ENCODE assay signal across 24 cellular contexts in genomic region chr7:46201966-46202365, GRCh38.
"Had no signal": no experiment of that assay in that cellular context is flagged by ENCODE, and none has a peak within 500 bp of the region (broad histone marks: within the 10 kb centered on the region; RNA-seq: fewer than 3 reads in every experiment).

No MANE protein-coding gene starts in this region.

- H3K79me2 ChIP-seq: hepatocyte had no signal

- H3K9me3 ChIP-seq: esophagus muscularis mucosa, heart left ventricle, lower lobe of right lung, prostate gland, sigmoid colon, spleen, thoracic aorta, tibial nerve, upper lobe of left lung had no signal

- DNase-seq: cortex of kidney; heart left ventricle; kidney; left colon; left ventricle myocardium superior; lower lobe of right lung; naive thymus-derived CD8-positive, alpha-beta T cell; nephron progenitor cell; nucleus accumbens; right cardiac atrium; sigmoid colon; spleen; stimulated activated CD4-positive, alpha-beta T cell treated with anti-CD3 and anti-CD28 coated beads, Interleukin-2, amount 100 ng/mL, for 48 hours; stimulated activated naive B cell treated with anti-CD40 and anti-IgM and Interleukin-4, amounts not matched to agents 10 μg/mL and 1 μg/mL and 100 μg/mL, for 72 hours; upper lobe of left lung had no signal

- H3K4me2 ChIP-seq: hepatocyte had no signal

- H3K4me1 ChIP-seq: esophagus muscularis mucosa, lower lobe of right lung, prostate gland, sigmoid colon, spleen, tibial nerve, upper lobe of left lung had no signal

- H3K27ac ChIP-seq: epithelial cell of prostate, esophagus muscularis mucosa, heart left ventricle, hepatocyte, lower lobe of right lung, prostate gland, sigmoid colon, skin epidermis, spleen, thoracic aorta, tibial nerve, upper lobe of left lung had no signal

- H3K27me3 ChIP-seq: esophagus muscularis mucosa, heart left ventricle, hepatocyte, sigmoid colon, spleen, tibial nerve, upper lobe of left lung had no signal

- H3K36me3 ChIP-seq: esophagus muscularis mucosa, heart left ventricle, lower lobe of right lung, prostate gland, sigmoid colon, spleen, thoracic aorta, tibial nerve, upper lobe of left lung had no signal

- H3K4me3 ChIP-seq: esophagus muscularis mucosa, heart left ventricle, hepatocyte, lower lobe of right lung, prostate gland, sigmoid colon, skin epidermis, spleen, thoracic aorta, tibial nerve, upper lobe of left lung had no signal

- H2AFZ ChIP-seq: hepatocyte had no signal

- FAIRE-seq: frontal cortex, kidney, urothelium cell line had no signal
